In genomic region chr1:206687251-206687914, GRCh38 we compare ENCODE assay signal across 8 cellular contexts. TPM values are rescaled to one million over a fixed set of nuclear protein-coding genes. Genes with fewer than 3 reads are reported as not detected.
DNase-seq lines count a peak whose midpoint lies in the region; ATAC-seq, FAIRE-seq and TF ChIP-seq lines count a peak whose summit lies in the region.

No MANE protein-coding gene starts in this region.

- H3K9me2 ChIP-seq in Loucy (replicated peaks; ENCODE audit: low read depth, low read length) = no peaks in the 10 kb centered on the region

- no peak overlapping the region for H2AFZ ChIP-seq in Loucy (ENCODE audit: low read length)

- no peak overlapping the region for H3K27ac Mint-ChIP-seq in nephron progenitor cell

- peak overlapping the region; percentile 94 for H3K4me3 Mint-ChIP-seq in nephron progenitor cell

- DNase-seq in AG09309 (ENCODE audit: low read depth) = no peak
- DNase-seq in choroid plexus epithelial cell (ENCODE audit: low read depth) = no peak
- no peak for DNase-seq in nephron progenitor cell
- DNase-seq in NCI-H128 (lab: John Stamatoyannopoulos, UW; ENCODE audit: unreplicated experiment) = no peak
- no peak for DNase-seq in GM12891 (ENCODE audit: insufficient read length, low spot score)

- H3K27me3 ChIP-seq in Loucy (ENCODE audit: insufficient read depth, low read length, poor library complexity, severe bottlenecking) = peaks cover 3% of the 10 kb centered on the region

- no peaks in the 10 kb centered on the region for H3K9me3 Mint-ChIP-seq in nephron progenitor cell

- TF ChIP-seq CTCF in AG09309 (IDR thresholded peaks at IDR 0.05; ENCODE audit: control insufficient read depth, insufficient read depth, low read depth, low read length, missing control alignments) (no peak), Loucy (conservative IDR thresholded peaks at IDR 0.05; ENCODE audit: low read length) (no peak), choroid plexus epithelial cell (conservative IDR thresholded peaks at IDR 0.05; ENCODE audit: low read depth, low read length) (no peak), nephron progenitor cell (IDR thresholded peaks at IDR 0.05) (no peak)

- FAIRE-seq in GM12891 (lab: Jason Lieb, UNC) = no peak

- H3K79me2 ChIP-seq in Loucy (ENCODE audit: insufficient read depth, low read length) = peaks cover 73% of the 10 kb centered on the region

- no peaks in the 10 kb centered on the region for H3K36me3 ChIP-seq in Loucy (ENCODE audit: insufficient read depth, low read length)

- peaks cover 23% of the 10 kb centered on the region for H3K27me3 Mint-ChIP-seq in nephron progenitor cell (ENCODE audit: low read depth, poor library complexity)

- H3K4me1 ChIP-seq in Loucy (ENCODE audit: insufficient read depth, low read length, poor library complexity, severe bottlenecking) = peaks cover 52% of the 10 kb centered on the region

- H3K4me2 ChIP-seq in Loucy (ENCODE audit: low read depth, low read length, poor library complexity, severe bottlenecking) = peak overlapping the region; percentile 79

- H3K4me1 Mint-ChIP-seq in nephron progenitor cell = peaks cover 75% of the 10 kb centered on the region

- H3K36me3 Mint-ChIP-seq in nephron progenitor cell (ENCODE audit: low read depth) = no peaks in the 10 kb centered on the region

- no peaks in the 10 kb centered on the region for H3F3A ChIP-seq in Loucy (ENCODE audit: low read depth)

- H4K20me1 ChIP-seq in Loucy (ENCODE audit: insufficient read depth, low read length, poor library complexity, severe bottlenecking) = peaks cover 64% of the 10 kb centered on the region

- H3K9me3 ChIP-seq in Loucy (ENCODE audit: insufficient read depth, low read depth, low read length) = no peaks in the 10 kb centered on the region

- TF ChIP-seq POLR2A in GM12891 (IDR thresholded peaks at IDR 0.05; ENCODE audit: low read depth, low read length) = no peak

- H3K4me3 ChIP-seq in AG09309 (ENCODE audit: control insufficient read depth, low read depth, low read length) = peak overlapping the region; percentile 94
- peak overlapping the region; percentile 92 for H3K4me3 ChIP-seq in Loucy (ENCODE audit: low read length, poor library complexity, severe bottlenecking)
- H3K4me3 ChIP-seq in choroid plexus epithelial cell (ENCODE audit: low read depth, low read length) = peak overlapping the region; percentile 86

- peak overlapping the region; percentile 81 for H3K9ac ChIP-seq in Loucy (ENCODE audit: low read depth, low read length, poor library complexity, severe bottlenecking)

- ATAC-seq in GM18868 (IDR thresholded peaks at IDR 0.05; ENCODE audit: unreplicated experiment) (no peak), GM18873 (IDR thresholded peaks at IDR 0.05; ENCODE audit: low FRiP score, unreplicated experiment) (no peak)

TF ChIP-seq in GM12891, 5 proteins besides CTCF, POLR2A, EP300 and RAD21:
- TF ChIP-seq POU2F2 (IDR thresholded peaks at IDR 0.05; ENCODE audit: low read depth, low read length) = no peak
- no peak for TF ChIP-seq POLR2AphosphoS5 (IDR thresholded peaks at IDR 0.05; ENCODE audit: low read depth, low read length)
- TF ChIP-seq PAX5 (IDR thresholded peaks at IDR 0.05; ENCODE audit: insufficient read depth, low read length, severe bottlenecking) = no peak
- no peak for TF ChIP-seq TAF1 (IDR thresholded peaks at IDR 0.05; ENCODE audit: low read depth, low read length)
- no peak for TF ChIP-seq SPI1 (IDR thresholded peaks at IDR 0.05; ENCODE audit: low read depth, low read length)

RNA-seq across cellular contexts. Expression of gene MAPKAPK2, which starts 2.7 kb away (rescaled TPM):
- 59.4 TPM for polyA plus RNA-seq in GM12891 (2012; ENCODE audit: low read depth, missing spikeins)

RNA-seq across cellular contexts. Expression of gene DYRK3, which starts 52.0 kb away (rescaled TPM):
- 4.6 TPM for polyA plus RNA-seq in GM12891 (2012; ENCODE audit: low read depth, missing spikeins)
